Comparison of ENCODE assay signal across 1 cellular context in genomic region chr17:57366558-57367351, GRCh38.
TF ChIP-seq lines count a peak whose summit lies in the region.

No MANE protein-coding gene starts in this region.

TF ChIP-seq in HepG2, 621 proteins besides CTCF, POLR2A, EP300 and RAD21 (continued from another document and continues in another):
- TF ChIP-seq ARID4A (CRISPR knock-in tag; IDR thresholded peaks at IDR 0.05; ENCODE audit: borderline replicate concordance) (0 out of 2 replicates have a peak, but pooled peaks have one; percentile 9), RARA (CRISPR knock-in tag; IDR thresholded peaks at IDR 0.05) (peak; percentile 25; the same call in 1 of the 2 replicates), CREM (IDR thresholded peaks at IDR 0.05) (peak; percentile 28; the same call in 1 of the 2 replicates), CREM (CRISPR knock-in tag; IDR thresholded peaks at IDR 0.05) (no peak), KLF16 (CRISPR knock-in tag; IDR thresholded peaks at IDR 0.05) (no peak), FUBP1 (CRISPR knock-in tag; IDR thresholded peaks at IDR 0.05; ENCODE audit: borderline replicate concordance) (no peak), GATA4 (IDR thresholded peaks at IDR 0.05; ENCODE audit: borderline replicate concordance, low read depth) (no peak), ZNF326 (CRISPR knock-in tag; IDR thresholded peaks at IDR 0.05; ENCODE audit: borderline replicate concordance) (no peak), YY1 (IDR thresholded peaks at IDR 0.05; ENCODE audit: insufficient read depth, insufficient replicate concordance, low read depth, low read length) (no peak), MATR3 (CRISPR knock-in tag; IDR thresholded peaks at IDR 0.05) (no peak), NRL (CRISPR knock-in tag; IDR thresholded peaks at IDR 0.05; ENCODE audit: borderline replicate concordance) (no peak), BATF2 (CRISPR knock-in tag; IDR thresholded peaks at IDR 0.05) (no peak), HIVEP1 (CRISPR knock-in tag; IDR thresholded peaks at IDR 0.05) (no peak), ZNF224 (CRISPR knock-in tag; IDR thresholded peaks at IDR 0.05) (no peak), GZF1 (CRISPR knock-in tag; IDR thresholded peaks at IDR 0.05) (no peak), DMAP1 (CRISPR knock-in tag; IDR thresholded peaks at IDR 0.05) (no peak), HMGA1 (CRISPR knock-in tag; conservative IDR thresholded peaks at IDR 0.05) (no peak), ZNF18 (CRISPR knock-in tag; IDR thresholded peaks at IDR 0.05; ENCODE audit: insufficient replicate concordance) (no peak), FOSL2 (CRISPR knock-in tag; IDR thresholded peaks at IDR 0.05) (peak; percentile 23; the same call in 1 of the 2 replicates), MYPOP (CRISPR knock-in tag; IDR thresholded peaks at IDR 0.05) (no peak), ZNF556 (CRISPR knock-in tag; IDR thresholded peaks at IDR 0.05; ENCODE audit: borderline replicate concordance) (no peak), NR3C1 (CRISPR knock-in tag; IDR thresholded peaks at IDR 0.05) (no peak), ZNF138 (CRISPR knock-in tag; IDR thresholded peaks at IDR 0.05; ENCODE audit: low read depth) (no peak), NFKBIZ (CRISPR knock-in tag; IDR thresholded peaks at IDR 0.05) (peak; percentile 41; the same call in 1 of the 2 replicates), AHDC1 (CRISPR knock-in tag; IDR thresholded peaks at IDR 0.05; ENCODE audit: borderline replicate concordance) (no peak), TEAD3 (CRISPR knock-in tag; optimal IDR thresholded peaks at IDR 0.05; ENCODE audit: borderline replicate concordance) (peak; percentile 22), HNRNPL (IDR thresholded peaks at IDR 0.05; ENCODE audit: low read depth, low read length) (no peak), ZNF20 (CRISPR knock-in tag; IDR thresholded peaks at IDR 0.05) (no peak), CBX1 (IDR thresholded peaks at IDR 0.05; ENCODE audit: low read depth) (no peak)
- TF ChIP-seq, protein P1, sequence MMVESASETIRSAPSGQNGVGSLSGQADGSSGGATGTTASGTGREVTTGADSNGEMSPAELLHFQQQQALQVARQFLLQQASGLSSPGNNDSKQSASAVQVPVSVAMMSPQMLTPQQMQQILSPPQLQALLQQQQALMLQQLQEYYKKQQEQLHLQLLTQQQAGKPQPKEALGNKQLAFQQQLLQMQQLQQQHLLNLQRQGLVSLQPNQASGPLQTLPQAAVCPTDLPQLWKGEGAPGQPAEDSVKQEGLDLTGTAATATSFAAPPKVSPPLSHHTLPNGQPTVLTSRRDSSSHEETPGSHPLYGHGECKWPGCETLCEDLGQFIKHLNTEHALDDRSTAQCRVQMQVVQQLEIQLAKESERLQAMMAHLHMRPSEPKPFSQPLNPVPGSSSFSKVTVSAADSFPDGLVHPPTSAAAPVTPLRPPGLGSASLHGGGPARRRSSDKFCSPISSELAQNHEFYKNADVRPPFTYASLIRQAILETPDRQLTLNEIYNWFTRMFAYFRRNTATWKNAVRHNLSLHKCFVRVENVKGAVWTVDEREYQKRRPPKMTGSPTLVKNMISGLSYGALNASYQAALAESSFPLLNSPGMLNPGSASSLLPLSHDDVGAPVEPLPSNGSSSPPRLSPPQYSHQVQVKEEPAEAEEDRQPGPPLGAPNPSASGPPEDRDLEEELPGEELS (CRISPR knock-in tag; IDR thresholded peaks at IDR 0.05) = peak; percentile 61
- TF ChIP-seq, protein P2, sequence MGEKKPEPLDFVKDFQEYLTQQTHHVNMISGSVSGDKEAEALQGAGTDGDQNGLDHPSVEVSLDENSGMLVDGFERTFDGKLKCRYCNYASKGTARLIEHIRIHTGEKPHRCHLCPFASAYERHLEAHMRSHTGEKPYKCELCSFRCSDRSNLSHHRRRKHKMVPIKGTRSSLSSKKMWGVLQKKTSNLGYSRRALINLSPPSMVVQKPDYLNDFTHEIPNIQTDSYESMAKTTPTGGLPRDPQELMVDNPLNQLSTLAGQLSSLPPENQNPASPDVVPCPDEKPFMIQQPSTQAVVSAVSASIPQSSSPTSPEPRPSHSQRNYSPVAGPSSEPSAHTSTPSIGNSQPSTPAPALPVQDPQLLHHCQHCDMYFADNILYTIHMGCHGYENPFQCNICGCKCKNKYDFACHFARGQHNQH (CRISPR knock-in tag; IDR thresholded peaks at IDR 0.05) = no peak
- TF ChIP-seq, protein P3, sequence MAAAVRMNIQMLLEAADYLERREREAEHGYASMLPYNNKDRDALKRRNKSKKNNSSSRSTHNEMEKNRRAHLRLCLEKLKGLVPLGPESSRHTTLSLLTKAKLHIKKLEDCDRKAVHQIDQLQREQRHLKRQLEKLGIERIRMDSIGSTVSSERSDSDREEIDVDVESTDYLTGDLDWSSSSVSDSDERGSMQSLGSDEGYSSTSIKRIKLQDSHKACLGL (CRISPR knock-in tag; IDR thresholded peaks at IDR 0.05) = no peak
- TF ChIP-seq, protein P4, sequence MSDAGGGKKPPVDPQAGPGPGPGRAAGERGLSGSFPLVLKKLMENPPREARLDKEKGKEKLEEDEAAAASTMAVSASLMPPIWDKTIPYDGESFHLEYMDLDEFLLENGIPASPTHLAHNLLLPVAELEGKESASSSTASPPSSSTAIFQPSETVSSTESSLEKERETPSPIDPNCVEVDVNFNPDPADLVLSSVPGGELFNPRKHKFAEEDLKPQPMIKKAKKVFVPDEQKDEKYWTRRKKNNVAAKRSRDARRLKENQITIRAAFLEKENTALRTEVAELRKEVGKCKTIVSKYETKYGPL (CRISPR knock-in tag; IDR thresholded peaks at IDR 0.05) = no peak
- TF ChIP-seq, protein P5, sequence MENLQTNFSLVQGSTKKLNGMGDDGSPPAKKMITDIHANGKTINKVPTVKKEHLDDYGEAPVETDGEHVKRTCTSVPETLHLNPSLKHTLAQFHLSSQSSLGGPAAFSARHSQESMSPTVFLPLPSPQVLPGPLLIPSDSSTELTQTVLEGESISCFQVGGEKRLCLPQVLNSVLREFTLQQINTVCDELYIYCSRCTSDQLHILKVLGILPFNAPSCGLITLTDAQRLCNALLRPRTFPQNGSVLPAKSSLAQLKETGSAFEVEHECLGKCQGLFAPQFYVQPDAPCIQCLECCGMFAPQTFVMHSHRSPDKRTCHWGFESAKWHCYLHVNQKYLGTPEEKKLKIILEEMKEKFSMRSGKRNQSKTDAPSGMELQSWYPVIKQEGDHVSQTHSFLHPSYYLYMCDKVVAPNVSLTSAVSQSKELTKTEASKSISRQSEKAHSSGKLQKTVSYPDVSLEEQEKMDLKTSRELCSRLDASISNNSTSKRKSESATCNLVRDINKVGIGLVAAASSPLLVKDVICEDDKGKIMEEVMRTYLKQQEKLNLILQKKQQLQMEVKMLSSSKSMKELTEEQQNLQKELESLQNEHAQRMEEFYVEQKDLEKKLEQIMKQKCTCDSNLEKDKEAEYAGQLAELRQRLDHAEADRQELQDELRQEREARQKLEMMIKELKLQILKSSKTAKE (CRISPR knock-in tag; IDR thresholded peaks at IDR 0.05; ENCODE audit: borderline replicate concordance) = no peak
